30 cellular contexts compared by ENCODE assay signal in the genomic region with DNA sequence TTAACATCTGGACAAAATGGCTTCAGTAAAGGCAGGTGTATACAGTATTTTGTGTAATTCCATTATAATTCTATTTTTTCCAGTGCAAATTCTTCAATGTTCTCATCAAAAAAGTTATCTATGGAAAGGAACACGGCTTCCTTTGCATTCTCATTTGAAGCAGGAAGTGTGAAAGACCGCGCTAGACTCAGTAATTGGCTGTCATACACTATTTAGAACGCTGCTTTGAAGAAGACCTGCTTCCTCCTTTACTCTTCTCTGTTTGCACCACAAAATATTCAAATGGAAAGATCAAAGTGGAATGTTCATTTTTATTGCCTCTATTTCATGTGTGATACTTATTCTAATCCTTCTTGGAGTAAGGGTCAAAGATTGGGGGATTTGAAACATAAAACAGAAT.
"Had no signal": no experiment of that assay in that cellular context is flagged by ENCODE, and none has a peak within 500 bp of the region (broad histone marks: within the 10 kb centered on the region; RNA-seq: fewer than 3 reads in every experiment).

No MANE protein-coding gene starts in this region.

- H3K27me3 Mint-ChIP-seq: activated B cell treated with CpG ODN at 0.5 μM for 24 hours; activated CD4-positive, alpha-beta memory T cell treated with anti-CD3 and anti-CD28 coated beads for 36 hours; activated naive CD4-positive, alpha-beta T cell treated with anti-CD3 and anti-CD28 coated beads, Interleukin-2, amount 10 ng/mL, durations not matched to agents 7 days and 5 days; activated naive CD8-positive, alpha-beta T cell; activated naive CD8-positive, alpha-beta T cell treated with anti-CD3 and anti-CD28 coated beads, Interleukin-2, amount 50 U/mL, for 24 hours; brain; IgD-negative memory B cell had no signal

- H3K4me1 Mint-ChIP-seq: activated B cell treated with CpG ODN at 0.5 μM for 24 hours; activated naive CD4-positive, alpha-beta T cell treated with anti-CD3 and anti-CD28 coated beads, Interleukin-2, amount 10 ng/mL, durations not matched to agents 7 days and 5 days; activated naive CD8-positive, alpha-beta T cell treated with anti-CD3 and anti-CD28 coated beads, Interleukin-2, amount 50 U/mL, for 24 hours; IgD-negative memory B cell had no signal

- H3K36me3 Mint-ChIP-seq: activated CD4-positive, alpha-beta memory T cell treated with anti-CD3 and anti-CD28 coated beads for 36 hours; activated naive CD4-positive, alpha-beta T cell treated with anti-CD3 and anti-CD28 coated beads, Interleukin-2, amount 10 ng/mL, durations not matched to agents 7 days and 5 days; activated naive CD8-positive, alpha-beta T cell; brain; IgD-negative memory B cell had no signal

- H3K4me3 ChIP-seq: Peyer's patch had no signal

- H3K27ac ChIP-seq: KMS-11, Peyer's patch, RWPE1 had no signal

- DNase-seq: activated B cell treated with CpG ODN at 0.5 μM for 24 hours; activated CD4-positive, alpha-beta memory T cell treated with anti-CD3 and anti-CD28 coated beads for 36 hours; activated CD4-positive, alpha-beta T cell treated with anti-CD3 and anti-CD28 coated beads for 4 hours; activated CD4-positive, alpha-beta T cell treated with anti-CD3 and anti-CD28 coated beads, Interleukin-2, amount 50 U/mL, for 1 hour; activated CD4-positive, CD25-positive, alpha-beta regulatory T cell treated with anti-CD3 and anti-CD28 coated beads, Interleukin-2, amount 50 U/mL, for 72 hours; activated CD8-positive, alpha-beta memory T cell treated with anti-CD3 and anti-CD28 coated beads, Interleukin-2, amount 50 U/mL, for 4 hours; activated naive CD4-positive, alpha-beta T cell treated with anti-CD3 and anti-CD28 coated beads, Interleukin-2, amount 10 ng/mL, durations not matched to agents 7 days and 5 days; activated naive CD8-positive, alpha-beta T cell treated with anti-CD3 and anti-CD28 coated beads, Interleukin-2, amount 50 U/mL, for 24 hours; activated T-cell treated with anti-CD3 and anti-CD28 coated beads for 4 hours; activated T-cell treated with anti-CD3 and anti-CD28 coated beads, Interleukin-2, amount 50 U/mL, for 4 hours; anterior cingulate cortex; central memory CD4-positive, alpha-beta T cell; NCI-H1092 treated with DMSO at 0.1 percent for 48 hours; NCI-H1417; NCI-H146; NCI-H187 treated with DMSO at 0.1 percent for 48 hours; NCI-H2081 treated with DMSO at 0.1 percent for 48 hours; NCI-H345; NCI-H526; NCI-H748 treated with DMSO at 0.1 percent for 48 hours; Peyer's patch; SIG-M5; T-helper 1 cell; T1000 had no signal

- H3K9me3 Mint-ChIP-seq: activated naive CD8-positive, alpha-beta T cell treated with anti-CD3 and anti-CD28 coated beads, Interleukin-2, amount 50 U/mL, for 24 hours; activated T-helper 1 cell treated with anti-CD3 and anti-CD28 coated beads, Interleukin-12 subunit alpha, Interleukin-12 subunit beta, Interleukin-2, Interleukin-4 antibody, amounts not matched to agents 30 ng/mL and 10 ng/mL and 1 ng/mL, durations not matched to agents 14 hours and 24 hours and 36 hours had no signal

- H3K4me3 Mint-ChIP-seq: activated B cell treated with CpG ODN at 0.5 μM for 24 hours; activated CD4-positive, alpha-beta memory T cell treated with anti-CD3 and anti-CD28 coated beads for 36 hours; activated naive CD4-positive, alpha-beta T cell treated with anti-CD3 and anti-CD28 coated beads, Interleukin-2, amount 10 ng/mL, durations not matched to agents 7 days and 5 days; activated naive CD8-positive, alpha-beta T cell; activated naive CD8-positive, alpha-beta T cell treated with anti-CD3 and anti-CD28 coated beads, Interleukin-2, amount 50 U/mL, for 24 hours; activated T-cell treated with anti-CD3 and anti-CD28 coated beads, Interleukin-2, amount 50 U/mL, for 4 hours; activated T-helper 1 cell treated with anti-CD3 and anti-CD28 coated beads, Interleukin-12 subunit alpha, Interleukin-12 subunit beta, Interleukin-2, Interleukin-4 antibody, amounts not matched to agents 30 ng/mL and 10 ng/mL and 1 ng/mL, durations not matched to agents 14 hours and 24 hours and 36 hours; brain; IgD-negative memory B cell had no signal

- H3K27ac Mint-ChIP-seq: activated B cell treated with CpG ODN at 0.5 μM for 24 hours; activated CD4-positive, alpha-beta memory T cell treated with anti-CD3 and anti-CD28 coated beads for 36 hours; activated naive CD4-positive, alpha-beta T cell treated with anti-CD3 and anti-CD28 coated beads, Interleukin-2, amount 10 ng/mL, durations not matched to agents 7 days and 5 days; activated naive CD8-positive, alpha-beta T cell; activated naive CD8-positive, alpha-beta T cell treated with anti-CD3 and anti-CD28 coated beads, Interleukin-2, amount 50 U/mL, for 24 hours; activated T-helper 1 cell treated with anti-CD3 and anti-CD28 coated beads, Interleukin-12 subunit alpha, Interleukin-12 subunit beta, Interleukin-2, Interleukin-4 antibody, amounts not matched to agents 30 ng/mL and 10 ng/mL and 1 ng/mL, durations not matched to agents 14 hours and 24 hours and 36 hours; brain; IgD-negative memory B cell had no signal
